Comparison of ENCODE assay signal across 32 cellular contexts in the genomic region with DNA sequence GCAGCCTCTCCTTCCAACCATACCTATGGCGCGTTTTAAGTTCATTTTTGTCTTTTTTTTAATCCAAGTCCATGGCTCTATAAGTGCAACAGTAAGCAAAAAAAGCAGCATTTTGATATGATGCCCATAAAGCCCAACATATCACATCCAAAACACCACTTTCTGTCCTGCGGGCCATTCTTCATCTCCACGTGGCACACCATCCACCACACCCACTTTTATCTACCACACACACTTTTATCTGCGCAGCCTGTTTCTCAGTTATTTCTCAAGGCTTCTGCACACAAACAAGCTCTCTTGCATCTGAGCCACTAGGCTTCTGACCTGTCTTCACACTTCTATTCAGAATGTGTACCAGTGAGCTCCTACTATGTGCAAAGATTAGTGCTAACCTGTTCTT.
"Had no signal": no experiment of that assay in that cellular context is flagged by ENCODE, and none has a peak within 500 bp of the region (broad histone marks: within the 10 kb centered on the region; RNA-seq: fewer than 3 reads in every experiment).

No MANE protein-coding gene starts in this region.

- ATAC-seq: effector memory CD8-positive, alpha-beta T cell; gastrocnemius medialis; left ventricle myocardium superior; natural killer cell; stimulated activated naive CD8-positive, alpha-beta T cell treated with anti-CD3 and anti-CD28 coated beads, Interleukin-15, Interleukin-2, amounts not matched to agents 100 U/mL and 50 U/mL, for 24 hours had no signal

- H3K9me3 ChIP-seq: breast epithelium, esophagus muscularis mucosa, gastrocnemius medialis, spleen, thyroid gland had no signal

- H3K4me3 Mint-ChIP-seq: activated naive CD8-positive, alpha-beta T cell treated with anti-CD3 and anti-CD28 coated beads, Interleukin-2, amount 10 ng/mL, durations not matched to agents 7 days and 5 days; activated T-cell treated with anti-CD3 and anti-CD28 coated beads, Interleukin-2, amount 50 U/mL, for 24 hours; central memory CD8-positive, alpha-beta T cell; effector memory CD8-positive, alpha-beta T cell; natural killer cell had no signal

- H3K27ac ChIP-seq: breast epithelium, dorsolateral prefrontal cortex, esophagus muscularis mucosa, gastrocnemius medialis, spleen, thyroid gland, WERI-Rb-1 had no signal

- DNase-seq: activated CD4-positive, alpha-beta T cell treated with anti-CD3 and anti-CD28 coated beads for 1 hour; activated CD4-positive, alpha-beta T cell treated with anti-CD3 and anti-CD28 coated beads, Interleukin-2, amount 50 U/mL, for 4 hours; activated CD8-positive, alpha-beta memory T cell treated with anti-CD3 and anti-CD28 coated beads for 24 hours; activated CD8-positive, alpha-beta memory T cell treated with anti-CD3 and anti-CD28 coated beads, Interleukin-2, amount 50 U/mL, for 4 hours; activated naive CD4-positive, alpha-beta T cell treated with Interleukin-2 at 50 U/mL for 16 hours; activated naive CD8-positive, alpha-beta T cell treated with anti-CD3 and anti-CD28 coated beads, Interleukin-2, amount 10 ng/mL, durations not matched to agents 7 days and 5 days; activated T-cell treated with anti-CD3 and anti-CD28 coated beads, Interleukin-2, amount 50 U/mL, for 24 hours; amniotic stem cell; dorsolateral prefrontal cortex; effector memory CD8-positive, alpha-beta T cell; gastrocnemius medialis; head of caudate nucleus; hypothalamus; left ventricle myocardium superior; mammary epithelial cell; midbrain; natural killer cell; retina; spleen; stimulated activated CD4-positive, alpha-beta T cell treated with anti-CD3 and anti-CD28 coated beads, Interleukin-4, amount 100 ng/mL, for 1 hour; stimulated activated naive CD8-positive, alpha-beta T cell treated with anti-CD3 and anti-CD28 coated beads, Interleukin-15, Interleukin-2, amounts not matched to agents 100 U/mL and 50 U/mL, for 24 hours; substantia nigra; T1000; thyroid gland; WERI-Rb-1 had no signal

- H3K9me3 Mint-ChIP-seq: activated naive CD8-positive, alpha-beta T cell treated with anti-CD3 and anti-CD28 coated beads, Interleukin-2, amount 10 ng/mL, durations not matched to agents 7 days and 5 days; activated T-cell treated with anti-CD3 and anti-CD28 coated beads, Interleukin-2, amount 50 U/mL, for 24 hours; central memory CD8-positive, alpha-beta T cell; effector memory CD8-positive, alpha-beta T cell; natural killer cell had no signal

- H3K4me3 ChIP-seq: breast epithelium, dorsolateral prefrontal cortex, esophagus muscularis mucosa, gastrocnemius medialis, spleen, thyroid gland had no signal

- H3K27me3 Mint-ChIP-seq: activated naive CD8-positive, alpha-beta T cell treated with anti-CD3 and anti-CD28 coated beads, Interleukin-2, amount 10 ng/mL, durations not matched to agents 7 days and 5 days; activated T-cell treated with anti-CD3 and anti-CD28 coated beads, Interleukin-2, amount 50 U/mL, for 24 hours; central memory CD8-positive, alpha-beta T cell; effector memory CD8-positive, alpha-beta T cell; progenitor cell of endocrine pancreas had no signal

- FAIRE-seq: colon, endothelial cell of umbilical vein, urothelium cell line had no signal

- H3K27me3 ChIP-seq: breast epithelium, dorsolateral prefrontal cortex, esophagus muscularis mucosa, gastrocnemius medialis, spleen, thyroid gland had no signal

- H3K4me1 ChIP-seq: breast epithelium had no signal

- H3K27ac Mint-ChIP-seq: activated naive CD8-positive, alpha-beta T cell treated with anti-CD3 and anti-CD28 coated beads, Interleukin-2, amount 10 ng/mL, durations not matched to agents 7 days and 5 days; activated T-cell treated with anti-CD3 and anti-CD28 coated beads, Interleukin-2, amount 50 U/mL, for 24 hours; natural killer cell; progenitor cell of endocrine pancreas had no signal

- H3K36me3 ChIP-seq: breast epithelium, esophagus muscularis mucosa, gastrocnemius medialis, thyroid gland had no signal

- H3K36me3 Mint-ChIP-seq: natural killer cell had no signal
